In the genomic region with DNA sequence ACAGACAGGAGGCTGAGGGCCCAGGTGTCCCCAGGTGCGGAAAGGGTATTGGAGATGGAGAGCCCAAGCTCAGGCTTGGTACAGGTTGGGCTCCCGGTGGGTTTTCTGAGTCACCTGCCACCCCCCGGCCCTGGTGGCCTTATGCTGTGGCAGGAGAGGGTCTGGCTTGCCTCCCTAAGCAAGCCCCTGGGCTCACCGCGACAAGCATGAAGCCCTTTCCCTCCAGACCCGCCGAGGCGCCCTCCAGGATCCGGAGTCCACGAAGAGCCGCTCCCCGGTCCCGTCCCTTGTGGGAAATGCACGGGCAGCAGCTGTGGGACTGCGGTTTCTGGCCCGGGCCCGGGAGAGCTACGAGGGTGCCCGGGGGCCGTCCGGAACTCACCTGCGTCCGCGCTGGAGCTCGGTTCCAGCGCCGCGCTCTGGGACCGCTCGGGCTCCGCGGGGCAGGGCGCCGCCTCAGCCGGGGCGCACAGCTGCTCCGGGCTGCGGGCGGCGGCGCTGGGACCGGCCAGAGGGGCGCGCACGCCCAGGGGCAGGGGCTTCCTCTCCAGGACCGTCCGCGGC, we compare ENCODE assay signal across 8 cellular contexts. TPM values are rescaled to one million over a fixed set of nuclear protein-coding genes. Genes with fewer than 3 reads are reported as not detected.
A peak's percentile ranks its signal among the peaks of the same experiment; 100 is the strongest.
DNase-seq lines count a peak whose midpoint lies in the region; ATAC-seq and TF ChIP-seq lines count a peak whose summit lies in the region.

No MANE protein-coding gene starts in this region.

- no peak overlapping the region for H2AFZ ChIP-seq in fibroblast of lung (ENCODE audit: low read length)

- H3K4me1 Mint-ChIP-seq in CD8-positive, alpha-beta memory T cell = peaks cover 6 to 19% (median 12%) of the 10 kb centered on the region in 3 donors

- H3K4me3 ChIP-seq in fibroblast of lung (replicated peaks in 1 of 4; ENCODE audit: control extremely low read depth in 1 of 4, insufficient read depth in 1 of 4, low read depth in 3 of 4, low read length in 4 of 4) = peak overlapping the region in 3 of 4 experiments; percentile 27 to 49 (median 27)
- H3K4me3 ChIP-seq in thyroid gland (replicated peaks in 1 of 3) = no peak overlapping the region
- no peak overlapping the region for H3K4me3 ChIP-seq in CD8-positive, alpha-beta memory T cell (ENCODE audit: low read length)

- H3K79me2 ChIP-seq in fibroblast of lung (ENCODE audit: control insufficient read depth, insufficient read depth, low read length) = no peaks in the 10 kb centered on the region

- H3K36me3 Mint-ChIP-seq in CD8-positive, alpha-beta memory T cell = no peaks in the 10 kb centered on the region

- no peaks in the 10 kb centered on the region for H3K9me3 ChIP-seq in fibroblast of lung (ENCODE audit: control insufficient read depth, insufficient read depth, low read depth, low read length)
- H3K9me3 ChIP-seq in thyroid gland = no peaks in the 10 kb centered on the region
- H3K9me3 ChIP-seq in CD8-positive, alpha-beta memory T cell (ENCODE audit: low read length) = no peaks in the 10 kb centered on the region

- H4K20me1 ChIP-seq in fibroblast of lung (ENCODE audit: control insufficient read depth, extremely low read depth, insufficient read depth, low read length) = no peaks in the 10 kb centered on the region

- peak; percentile 19; the same call in 1 of the 2 replicates for TF ChIP-seq CTCF in 22Rv1 (IDR thresholded peaks at IDR 0.05)
- no peak for TF ChIP-seq CTCF in fibroblast of lung (conservative IDR thresholded peaks at IDR 0.05 in 1 of 2, IDR thresholded peaks at IDR 0.05 in 1 of 2; ENCODE audit: low read depth in 1 of 2, low read length in 2 of 2)
- no peak for TF ChIP-seq CTCF in thyroid gland (IDR thresholded peaks at IDR 0.05)

- H3K4me1 ChIP-seq in fibroblast of lung (ENCODE audit: control insufficient read depth, extremely low read depth, insufficient read depth, low read length) = peaks cover 10% of the 10 kb centered on the region
- peaks cover 6 to 14% of the 10 kb centered on the region in 2 donors for H3K4me1 ChIP-seq in thyroid gland
- H3K4me1 ChIP-seq in CD8-positive, alpha-beta memory T cell (ENCODE audit: insufficient read depth, low read length) = peaks cover 14% of the 10 kb centered on the region

- POLR2A ChIA-PET in CD8-positive, alpha-beta memory T cell (lab: Charles Lee) = interaction anchor here (0.6 to 3.1 kb wide), 8 partner anchors 16 to 262 kb away, joined by 3 to 29 read pairs (median 4); a partner anchor contains a TSS

- intact Hi-C loops in thyroid gland (cut with DNase I) = loop anchor here (5.0 kb wide), 1 partner anchor 282 kb away; no protein-coding TSS in a partner anchor

- DNase-seq in NCI-H69 (lab: John Stamatoyannopoulos, UW) = peak; percentile 60
- no peak for DNase-seq in fibroblast of lung (ENCODE audit: low read depth in 2 of 2)
- DNase-seq in thyroid gland = no peak
- no peak for DNase-seq in NK-92 (lab: John Stamatoyannopoulos, UW; ENCODE audit: unreplicated experiment)
- no peak for DNase-seq in activated CD8-positive, alpha-beta memory T cell treated with anti-CD3 and anti-CD28 coated beads, Interleukin-2, amount 50 U/mL, for 48 hours
- DNase-seq in CD8-positive, alpha-beta memory T cell = no peak

- peak overlapping the region; percentile 86 for H3K27ac ChIP-seq in 22Rv1
- no peak overlapping the region for H3K27ac ChIP-seq in fibroblast of lung (ENCODE audit: insufficient read depth, low read length)
- H3K27ac ChIP-seq in thyroid gland = no peak overlapping the region
- H3K27ac ChIP-seq in CD8-positive, alpha-beta memory T cell (ENCODE audit: low read depth, low read length) = no peak overlapping the region

- peak; percentile 11 for ATAC-seq in GM19035 (IDR thresholded peaks at IDR 0.05; ENCODE audit: unreplicated experiment)

- peak overlapping the region; percentile 64 for H3K4me2 ChIP-seq in fibroblast of lung (ENCODE audit: extremely low read depth, insufficient read depth, low read length)

- CTCF ChIA-PET in CD8-positive, alpha-beta memory T cell (lab: Charles Lee) = interaction anchor here (1.1 to 8.6 kb wide), 11 partner anchors 9 to 281 kb away, joined by 3 to 87 read pairs (median 10); a partner anchor contains a TSS

- H3K27me3 ChIP-seq in fibroblast of lung (ENCODE audit: control insufficient read depth, insufficient read depth, low read length) (no peaks in the 10 kb centered on the region), thyroid gland (no peaks in the 10 kb centered on the region)
- H3K27me3 ChIP-seq in CD8-positive, alpha-beta memory T cell (ENCODE audit: insufficient read depth, low read length, poor library complexity, severe bottlenecking) = no peaks in the 10 kb centered on the region

- H3K9me3 Mint-ChIP-seq in CD8-positive, alpha-beta memory T cell = no peaks in the 10 kb centered on the region

- no peak overlapping the region for H3K9ac ChIP-seq in fibroblast of lung (ENCODE audit: insufficient read depth, low read length)

- TF ChIP-seq POLR2A in thyroid gland (IDR thresholded peaks at IDR 0.05) = no peak

- H3K4me3 Mint-ChIP-seq in CD8-positive, alpha-beta memory T cell = peak overlapping the region in 3 of 7 donors; percentile 23 to 53 (median 39)

- H3K36me3 ChIP-seq in fibroblast of lung (ENCODE audit: control insufficient read depth, insufficient read depth, low read length) (no peaks in the 10 kb centered on the region), thyroid gland (no peaks in the 10 kb centered on the region)
- H3K36me3 ChIP-seq in CD8-positive, alpha-beta memory T cell (ENCODE audit: insufficient read depth, low read length) = no peaks in the 10 kb centered on the region

- peaks cover 3 to 4% of the 10 kb centered on the region in 2 donors for H3K27me3 Mint-ChIP-seq in CD8-positive, alpha-beta memory T cell

- 13 to 71% methylated on average over 1 to 3 of the region's 48 CpGs for WGBS in thyroid gland, 2 donors

- H3K27ac Mint-ChIP-seq in CD8-positive, alpha-beta memory T cell = no peak overlapping the region

RNA-seq across cellular contexts. Expression of a gene that starts 0.8 kb away (rescaled TPM):
- total RNA-seq in fibroblast of lung (0.26 and 2.8 TPM in 2 replicates), thyroid gland (1 to 10 TPM in 1 of 4 donors, under 1 TPM in 3; 0.27 to 1.0 (median 0.72) TPM)
- polyA plus RNA-seq in fibroblast of lung = 0.85 and 2.7 TPM in 2 replicates
- 1.6 and 6.4 TPM in 2 replicates for polyA plus RNA-seq in fibroblast of lung (2012)
- polyA minus RNA-seq in fibroblast of lung (ENCODE audit: low replicate concordance) = 1.0 and 2.9 TPM in 2 replicates
- total RNA-seq in CD8-positive, alpha-beta memory T cell = 10 to 100 TPM; 11.5 to 12.7 TPM
- polyA plus RNA-seq in CD8-positive, alpha-beta memory T cell = 0.15 TPM

RNA-seq across cellular contexts. Expression of a gene that starts 7.7 kb away (rescaled TPM):
- total RNA-seq in fibroblast of lung = 15.7 and 21.1 TPM in 2 replicates
- polyA plus RNA-seq in fibroblast of lung = 16.4 and 17.9 TPM in 2 replicates
- 17.5 and 22.4 TPM in 2 replicates for polyA plus RNA-seq in fibroblast of lung (2012)
- polyA minus RNA-seq in fibroblast of lung (ENCODE audit: low replicate concordance) = 23.5 and 28.3 TPM in 2 replicates
- total RNA-seq in thyroid gland = 10 to 100 TPM in 2 of 4 donors, 1 to 10 TPM in 2; 9.3 to 15.7 (median 12.4) TPM
- total RNA-seq in CD8-positive, alpha-beta memory T cell = 10 to 100 TPM; 15.3 to 15.5 TPM
- polyA plus RNA-seq in CD8-positive, alpha-beta memory T cell = 4.6 TPM

RNA-seq across cellular contexts. Expression of a gene that starts 15.7 kb away (rescaled TPM):
- under 0.01 TPM in 2 replicates for total RNA-seq in fibroblast of lung
- not detected in 2 replicates for polyA plus RNA-seq in fibroblast of lung
- 0.12 TPM in 1 of 2 replicates, not detected in the other for polyA plus RNA-seq in fibroblast of lung (2012)
- polyA minus RNA-seq in fibroblast of lung (ENCODE audit: low replicate concordance) = not detected in 2 replicates
- under 1 TPM in 2 of 4 donors, not detected in 2; 0.22 to 0.49 TPM for total RNA-seq in thyroid gland
- not detected for total RNA-seq in CD8-positive, alpha-beta memory T cell
- not detected for polyA plus RNA-seq in CD8-positive, alpha-beta memory T cell

RNA-seq across cellular contexts. Expression of a gene that starts 17.2 kb away (rescaled TPM):
- 63.2 and 96.6 TPM in 2 replicates for total RNA-seq in fibroblast of lung
- 43.0 and 45.5 TPM in 2 replicates for polyA plus RNA-seq in fibroblast of lung
- polyA plus RNA-seq in fibroblast of lung (2012) = 56.4 and 57.7 TPM in 2 replicates
- polyA minus RNA-seq in fibroblast of lung (ENCODE audit: low replicate concordance) = 52.3 and 62.5 TPM in 2 replicates
- 10 to 100 TPM; 48.2 to 73.8 (median 67.2) TPM for total RNA-seq in thyroid gland
- total RNA-seq in CD8-positive, alpha-beta memory T cell = 10 to 100 TPM; 31.9 to 32.7 TPM
- 39.3 TPM for polyA plus RNA-seq in CD8-positive, alpha-beta memory T cell

RNA-seq across cellular contexts. Expression of a gene that starts 23.6 kb away (rescaled TPM):
- 10.5 and 15.7 TPM in 2 replicates for total RNA-seq in fibroblast of lung
- 9.0 and 12.1 TPM in 2 replicates for polyA plus RNA-seq in fibroblast of lung
- polyA plus RNA-seq in fibroblast of lung (2012) = 31.5 and 54.9 TPM in 2 replicates
- polyA minus RNA-seq in fibroblast of lung (ENCODE audit: low replicate concordance) = 8.6 and 9.9 TPM in 2 replicates
- 10 to 100 TPM; 23.3 to 65.9 (median 35.4) TPM for total RNA-seq in thyroid gland
- total RNA-seq in CD8-positive, alpha-beta memory T cell = 10 to 100 TPM; 24.6 to 27.5 TPM
- 38.4 TPM for polyA plus RNA-seq in CD8-positive, alpha-beta memory T cell

Comparison
In these comparisons a context has a peak if more than half of its experiments do, and no peak if none do; other contexts are left out.
1. H3K4me3 ChIP-seq: peak in fibroblast of lung (3 of 4); none in thyroid gland (0 of 3) and CD8-positive, alpha-beta memory T cell (single experiment).